In the genomic region with DNA sequence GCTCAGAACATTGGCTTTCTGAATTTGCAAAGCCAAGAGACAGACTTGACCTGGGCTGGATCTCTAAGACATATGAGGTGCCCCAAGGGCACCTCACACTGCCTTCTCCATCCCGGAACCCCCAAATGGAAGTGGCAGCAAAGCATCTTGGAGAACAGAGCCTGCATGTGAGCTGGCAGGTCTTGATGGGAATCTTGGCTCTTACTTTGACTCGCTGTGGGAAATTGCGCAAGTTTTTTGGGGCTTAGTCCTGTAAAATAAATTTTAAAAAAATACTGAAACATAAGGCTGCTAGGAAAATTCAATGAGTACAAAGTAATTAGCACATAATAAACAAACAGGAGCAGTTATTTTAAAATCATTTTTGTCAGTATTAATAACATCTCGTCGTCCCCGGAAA, we compare ENCODE assay signal across 19 cellular contexts. TPM values are rescaled to one million over a fixed set of nuclear protein-coding genes. Genes with fewer than 3 reads are reported as not detected.
DNase-seq lines count a peak whose midpoint lies in the region; FAIRE-seq and TF ChIP-seq lines count a peak whose summit lies in the region.
"Had no signal": no experiment of that assay in that cellular context is flagged by ENCODE, and none has a peak within 500 bp of the region (broad histone marks: within the 10 kb centered on the region; RNA-seq: fewer than 3 reads in every experiment).

No MANE protein-coding gene starts in this region.

- intact Hi-C loops in MCF 10A (cut with micrococcal nuclease) (no loop called here), mammary epithelial cell (cut with micrococcal nuclease) (no loop called here)

- no peaks in the 10 kb centered on the region for H3K4me1 ChIP-seq in mammary epithelial cell (ENCODE audit: insufficient read depth, low read length)

- H3K4me1 Mint-ChIP-seq in MCF 10A (ENCODE audit: insufficient read depth, unreplicated experiment) (no peaks in the 10 kb centered on the region), type B pancreatic cell (ENCODE audit: unreplicated experiment) (no peaks in the 10 kb centered on the region)
- H3K4me1 Mint-ChIP-seq: B cell had no signal

- H4K20me1 ChIP-seq in mammary epithelial cell (ENCODE audit: insufficient read depth, low read length), result no peaks in the 10 kb centered on the region

- TF ChIP-seq CTCF in MCF 10A (IDR thresholded peaks at IDR 0.05; ENCODE audit: unreplicated experiment), result no peak
- TF ChIP-seq CTCF in mammary epithelial cell (conservative IDR thresholded peaks at IDR 0.05 in 1 of 2, IDR thresholded peaks at IDR 0.05 in 1 of 2; ENCODE audit: extremely low read depth in 1 of 2, insufficient read depth in 1 of 2, low read depth in 1 of 2, low read length in 2 of 2), result no peak
- no peak for TF ChIP-seq CTCF in type B pancreatic cell (conservative IDR thresholded peaks at IDR 0.05)

- DNase-seq in MCF 10A (ENCODE audit: unreplicated experiment) (peak; percentile 17), mammary epithelial cell (no peak), amniotic epithelial cell (ENCODE audit: low read depth) (peak; percentile 36), fibroblast of peridontal ligament (ENCODE audit: extremely low read depth) (peak; percentile 42), type B pancreatic cell (ENCODE audit: extremely low spot score, unreplicated experiment) (no peak), urothelium cell line (ENCODE audit: low spot score) (no peak), NCI-H69 (lab: John Stamatoyannopoulos, UW) (no peak), mucosa of gallbladder (ENCODE audit: low spot score) (no peak)
- DNase-seq: DMS53, EL, H9, HFFc6, NCI-H1694, NCI-H446 treated with DMSO at 0.1 percent for 48 hours had no signal

- no peaks in the 10 kb centered on the region for H3K27me3 Mint-ChIP-seq in MCF 10A (ENCODE audit: insufficient read depth, unreplicated experiment)
- no peaks in the 10 kb centered on the region for H3K27me3 Mint-ChIP-seq in type B pancreatic cell
- H3K27me3 Mint-ChIP-seq: B cell had no signal

- no peak overlapping the region for H3K4me2 ChIP-seq in mammary epithelial cell (ENCODE audit: insufficient read depth, low read depth, low read length)

- H3K4me3 ChIP-seq in mammary epithelial cell (replicated peaks in 1 of 3; ENCODE audit: insufficient read depth in 1 of 3, low read depth in 2 of 3, low read length in 3 of 3), result no peak overlapping the region

- POLR2A ChIA-PET in MCF 10A (lab: Yijun Ruan, JAX), result no interaction called here

- BruUV-seq in MCF 10A (replicated peaks; lab: Mats Ljungman, UMichigan) (no TSS peak), mammary epithelial cell (replicated peaks; lab: Mats Ljungman, UMichigan) (no TSS peak)

- no peaks in the 10 kb centered on the region for H3K27me3 ChIP-seq in mammary epithelial cell (ENCODE audit: insufficient read depth, low read length)

- no peak overlapping the region for H3K27ac ChIP-seq in mammary epithelial cell (ENCODE audit: insufficient read depth, low read depth, low read length)
- H3K27ac ChIP-seq: 22Rv1, HL-60 had no signal

- WGBS in mammary epithelial cell (ENCODE audit: low coverage, missing lambda C conversion rate), result 92% methylated on average over 6 of the region's 6 CpGs

- H3K79me2 ChIP-seq in mammary epithelial cell (ENCODE audit: insufficient read depth, low read length), result no peaks in the 10 kb centered on the region

- H3K4me3 Mint-ChIP-seq in MCF 10A (ENCODE audit: unreplicated experiment) (no peak overlapping the region), type B pancreatic cell (no peak overlapping the region)
- H3K4me3 Mint-ChIP-seq: B cell, CD14-positive monocyte, H9, HFFc6 had no signal

- dilution Hi-C loops in mammary epithelial cell (cut with HindIII; ENCODE audit: low sequenced_read_pairs), result no loop called here

- no peaks in the 10 kb centered on the region for H3K36me3 ChIP-seq in mammary epithelial cell (ENCODE audit: insufficient read depth, low read length)

- H3K36me3 Mint-ChIP-seq in MCF 10A (ENCODE audit: insufficient read depth, unreplicated experiment), result no peaks in the 10 kb centered on the region
- H3K36me3 Mint-ChIP-seq in type B pancreatic cell, result no peaks in the 10 kb centered on the region
- H3K36me3 Mint-ChIP-seq: CD14-positive monocyte had no signal

- no peak overlapping the region for H3K9ac ChIP-seq in mammary epithelial cell (ENCODE audit: insufficient read depth, low read length)

- H3K27ac Mint-ChIP-seq in MCF 10A (ENCODE audit: low read depth, unreplicated experiment), result no peak overlapping the region
- H3K27ac Mint-ChIP-seq in type B pancreatic cell, result peak overlapping the region; percentile 26
- H3K27ac Mint-ChIP-seq: B cell, HFFc6 had no signal

- H3K9me3 ChIP-seq in mammary epithelial cell (replicated peaks; ENCODE audit: insufficient read depth, low read length), result no peaks in the 10 kb centered on the region

- CTCF ChIA-PET in MCF 10A (lab: Yijun Ruan, JAX), result interaction anchor here (0.7 kb wide), 1 partner anchor 84 kb away, joined by 3 read pairs; no protein-coding TSS in a partner anchor
- CTCF ChIA-PET in mammary epithelial cell (lab: Charles Lee; ENCODE audit: low non-redundant PET), result no interaction called here

- H3K9me3 Mint-ChIP-seq in MCF 10A (ENCODE audit: unreplicated experiment) (no peaks in the 10 kb centered on the region), type B pancreatic cell (no peaks in the 10 kb centered on the region)
- H3K9me3 Mint-ChIP-seq: H9, HFFc6 had no signal

- in situ Hi-C loops in mammary epithelial cell (cut with MboI; ENCODE audit: low sequenced_read_pairs in 2 of 2), result no loop called here

- FAIRE-seq in urothelium cell line (lab: Jason Lieb, UNC), result no peak
- FAIRE-seq: D721Med had no signal

- H2AFZ ChIP-seq in mammary epithelial cell (ENCODE audit: low read depth, low read length), result no peak overlapping the region

RNA-seq across cellular contexts. Expression of gene SEC22A, which starts 13.7 kb away (rescaled TPM):
- total RNA-seq in MCF 10A (2022), result 16.2 and 16.5 TPM in 2 replicates
- total RNA-seq in mammary epithelial cell, result 10 to 100 TPM; 22.7 to 41.2 TPM
- polyA plus RNA-seq in mammary epithelial cell, result 28.1 TPM
- polyA minus RNA-seq in mammary epithelial cell, result 33.3 TPM
- 15.6 and 21.5 TPM in 2 replicates for total RNA-seq in type B pancreatic cell (ENCODE audit: low replicate concordance)
- 16.8 TPM for total RNA-seq in mucosa of gallbladder

Comparison
In these comparisons a context has a peak if more than half of its experiments do, and no peak if none do; other contexts are left out.
1. DNase-seq: peak in MCF 10A (single experiment), amniotic epithelial cell (single experiment) and fibroblast of peridontal ligament (single experiment); none in mammary epithelial cell (single experiment), type B pancreatic cell (single experiment), urothelium cell line (single experiment), NCI-H69 (single experiment) and mucosa of gallbladder (single experiment).